In genomic region chr3:19221081-19221480, GRCh38 we compare ENCODE assay signal across 23 cellular contexts.
"Had no signal": no experiment of that assay in that cellular context is flagged by ENCODE, and none has a peak within 500 bp of the region (broad histone marks: within the 10 kb centered on the region; RNA-seq: fewer than 3 reads in every experiment).

No MANE protein-coding gene starts in this region.

- DNase-seq: activated CD4-positive, alpha-beta T cell treated with anti-CD3 and anti-CD28 coated beads, Interleukin-2, amount 10 ng/mL, durations not matched to agents 7 days and 5 days; activated CD8-positive, alpha-beta T cell treated with anti-CD3 and anti-CD28 coated beads, Interleukin-2, amount 10 ng/mL, durations not matched to agents 7 days and 5 days; activated effector memory CD4-positive, alpha-beta T cell treated with Interleukin-2 at 50 U/mL for 16 hours; activated naive CD4-positive, alpha-beta T cell treated with anti-CD3 and anti-CD28 coated beads, Interleukin-2, amount 10 ng/mL, durations not matched to agents 7 days and 5 days; activated naive CD8-positive, alpha-beta T cell treated with anti-CD3 and anti-CD28 coated beads, Interleukin-2, amount 50 U/mL, for 24 hours; activated T-cell treated with anti-CD3 and anti-CD28 coated beads, Interleukin-2, amount 50 U/mL, for 48 hours; anterior cingulate cortex; esophagus squamous epithelium; kidney; left ventricle myocardium superior; mucosa of descending colon; naive B cell; stimulated activated naive CD8-positive, alpha-beta T cell treated with anti-CD3 and anti-CD28 coated beads, Interleukin-15, Interleukin-2, amounts not matched to agents 100 U/mL and 50 U/mL, for 24 hours; substantia nigra; tibial artery had no signal

- H3K27ac Mint-ChIP-seq: activated CD4-positive, alpha-beta T cell treated with anti-CD3 and anti-CD28 coated beads, Interleukin-2, amount 10 ng/mL, durations not matched to agents 7 days and 5 days; activated CD8-positive, alpha-beta T cell treated with anti-CD3 and anti-CD28 coated beads, Interleukin-2, amount 10 ng/mL, durations not matched to agents 7 days and 5 days; activated naive CD4-positive, alpha-beta T cell treated with anti-CD3 and anti-CD28 coated beads, Interleukin-2, amount 10 ng/mL, durations not matched to agents 7 days and 5 days; activated naive CD8-positive, alpha-beta T cell treated with anti-CD3 and anti-CD28 coated beads, Interleukin-2, amount 50 U/mL, for 24 hours; brain; memory B cell; T-helper 1 cell treated with Interleukin-12 subunit alpha and Interleukin-12 subunit beta and Interleukin-4 antibody, amounts not matched to agents 30 μg/mL and 1 μg/mL, for 36 hours had no signal

- H3K9me3 Mint-ChIP-seq: activated CD4-positive, alpha-beta T cell treated with anti-CD3 and anti-CD28 coated beads, Interleukin-2, amount 10 ng/mL, durations not matched to agents 7 days and 5 days; activated naive CD4-positive, alpha-beta T cell treated with anti-CD3 and anti-CD28 coated beads, Interleukin-2, amount 10 ng/mL, durations not matched to agents 7 days and 5 days; activated naive CD8-positive, alpha-beta T cell treated with anti-CD3 and anti-CD28 coated beads, Interleukin-2, amount 50 U/mL, for 24 hours; brain; memory B cell; naive B cell; T-helper 1 cell treated with Interleukin-12 subunit alpha and Interleukin-12 subunit beta and Interleukin-4 antibody, amounts not matched to agents 30 μg/mL and 1 μg/mL, for 36 hours had no signal

- H3K4me1 ChIP-seq: esophagus squamous epithelium, prostate gland, right atrium auricular region, vagina had no signal

- H3K4me3 ChIP-seq: coronary artery, esophagus squamous epithelium, mucosa of descending colon, prostate gland, right atrium auricular region, tibial artery, vagina had no signal

- H3K27me3 ChIP-seq: esophagus squamous epithelium, right atrium auricular region, tibial artery, vagina had no signal

- H3K4me1 Mint-ChIP-seq: activated CD4-positive, alpha-beta T cell treated with anti-CD3 and anti-CD28 coated beads, Interleukin-2, amount 10 ng/mL, durations not matched to agents 7 days and 5 days; activated naive CD4-positive, alpha-beta T cell treated with anti-CD3 and anti-CD28 coated beads, Interleukin-2, amount 10 ng/mL, durations not matched to agents 7 days and 5 days; activated naive CD8-positive, alpha-beta T cell treated with anti-CD3 and anti-CD28 coated beads, Interleukin-2, amount 50 U/mL, for 24 hours; neural crest cell had no signal

- H3K36me3 ChIP-seq: esophagus squamous epithelium, prostate gland, right atrium auricular region, tibial artery, vagina had no signal

- H3K9me3 ChIP-seq: esophagus squamous epithelium, mucosa of descending colon, prostate gland, right atrium auricular region, tibial artery, vagina had no signal

- H3K27me3 Mint-ChIP-seq: activated CD4-positive, alpha-beta T cell treated with anti-CD3 and anti-CD28 coated beads, Interleukin-2, amount 10 ng/mL, durations not matched to agents 7 days and 5 days; activated naive CD4-positive, alpha-beta T cell treated with anti-CD3 and anti-CD28 coated beads, Interleukin-2, amount 10 ng/mL, durations not matched to agents 7 days and 5 days; activated naive CD8-positive, alpha-beta T cell treated with anti-CD3 and anti-CD28 coated beads, Interleukin-2, amount 50 U/mL, for 24 hours; brain; memory B cell; naive B cell had no signal

- H3K27ac ChIP-seq: coronary artery, esophagus squamous epithelium, prostate gland, right atrium auricular region, tibial artery, vagina had no signal

- H3K4me3 Mint-ChIP-seq: activated CD4-positive, alpha-beta T cell treated with anti-CD3 and anti-CD28 coated beads, Interleukin-2, amount 10 ng/mL, durations not matched to agents 7 days and 5 days; activated CD8-positive, alpha-beta T cell treated with anti-CD3 and anti-CD28 coated beads, Interleukin-2, amount 10 ng/mL, durations not matched to agents 7 days and 5 days; activated naive CD4-positive, alpha-beta T cell treated with anti-CD3 and anti-CD28 coated beads, Interleukin-2, amount 10 ng/mL, durations not matched to agents 7 days and 5 days; activated naive CD8-positive, alpha-beta T cell treated with anti-CD3 and anti-CD28 coated beads, Interleukin-2, amount 50 U/mL, for 24 hours; brain; memory B cell; naive B cell; neural crest cell; T-helper 1 cell treated with Interleukin-12 subunit alpha and Interleukin-12 subunit beta and Interleukin-4 antibody, amounts not matched to agents 30 μg/mL and 1 μg/mL, for 36 hours had no signal

- ATAC-seq: activated CD8-positive, alpha-beta T cell treated with anti-CD3 and anti-CD28 coated beads, Interleukin-2, amount 10 ng/mL, durations not matched to agents 7 days and 5 days; activated naive CD8-positive, alpha-beta T cell treated with anti-CD3 and anti-CD28 coated beads, Interleukin-2, amount 50 U/mL, for 24 hours; left ventricle myocardium superior; mucosa of descending colon; stimulated activated naive CD8-positive, alpha-beta T cell treated with anti-CD3 and anti-CD28 coated beads, Interleukin-15, Interleukin-2, amounts not matched to agents 100 U/mL and 50 U/mL, for 24 hours had no signal

- H3K36me3 Mint-ChIP-seq: activated naive CD4-positive, alpha-beta T cell treated with anti-CD3 and anti-CD28 coated beads, Interleukin-2, amount 10 ng/mL, durations not matched to agents 7 days and 5 days; brain; memory B cell; naive B cell had no signal
